ENCODE assay signal across 14 cellular contexts in the genomic region with DNA sequence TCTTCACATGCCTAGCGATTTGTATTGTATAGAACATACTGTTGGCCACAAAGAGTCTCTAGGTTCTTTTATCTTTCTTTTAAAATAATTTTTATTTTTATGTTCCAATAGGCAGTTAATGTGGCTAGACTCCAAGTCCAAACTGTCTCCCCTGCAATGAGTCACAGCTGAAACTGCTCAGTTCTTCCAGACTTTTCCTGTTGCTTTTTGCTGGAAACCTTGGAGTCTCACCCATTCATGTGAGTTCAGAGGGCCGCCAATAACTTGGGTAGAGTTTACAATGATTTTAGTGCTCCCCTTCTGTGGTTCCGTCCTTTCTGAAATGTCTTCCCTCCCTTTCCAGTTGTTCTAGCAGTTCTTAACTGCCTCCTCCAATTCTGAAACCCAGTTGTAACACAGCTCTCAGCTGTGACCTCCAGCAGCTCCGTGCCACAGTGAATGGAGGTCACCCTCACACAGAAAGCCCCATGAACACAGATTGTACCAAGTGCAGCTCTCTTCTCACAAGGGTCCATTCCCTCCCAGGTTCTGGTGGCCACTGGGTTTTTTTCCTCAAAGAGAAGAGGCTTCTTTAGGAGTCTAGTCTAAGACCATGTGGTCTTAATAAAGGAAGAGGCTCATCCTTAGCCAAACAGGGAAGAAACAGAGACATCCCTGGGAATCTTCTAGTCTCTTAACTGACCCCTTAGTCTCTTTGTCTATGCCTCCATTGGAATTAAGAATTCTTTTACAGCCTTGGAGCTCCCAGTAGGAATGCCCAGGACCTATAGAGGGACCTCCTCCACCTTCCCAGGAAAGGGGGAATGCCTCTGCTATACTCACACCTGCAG.
A peak's percentile ranks its signal among the peaks of the same experiment; 100 is the strongest.
DNase-seq lines count a peak whose midpoint lies in the region; ATAC-seq and TF ChIP-seq lines count a peak whose summit lies in the region.
"Had no signal": no experiment of that assay in that cellular context is flagged by ENCODE, and none has a peak within 500 bp of the region (broad histone marks: within the 10 kb centered on the region; RNA-seq: fewer than 3 reads in every experiment).

No MANE protein-coding gene starts in this region.

- peaks cover 40% of the 10 kb centered on the region for H3K4me1 ChIP-seq in skeletal muscle satellite cell (ENCODE audit: control insufficient read depth, insufficient read depth, low read length)

- H3K9me3 ChIP-seq in skeletal muscle satellite cell (replicated peaks; ENCODE audit: low read length) = no peaks in the 10 kb centered on the region

- POLR2A ChIA-PET in HEK293T (lab: Yijun Ruan, JAX) = no interaction called here

- no peaks in the 10 kb centered on the region for H3K27me3 ChIP-seq in skeletal muscle satellite cell (ENCODE audit: control insufficient read depth, insufficient read depth, low read length)

- peak overlapping the region; percentile 53 for H3K4me2 ChIP-seq in skeletal muscle satellite cell (ENCODE audit: low read length)
- H3K4me2 ChIP-seq: KMS-11 had no signal

- H3K4me3 ChIP-seq in skeletal muscle satellite cell (ENCODE audit: low read length) = no peak overlapping the region

- ATAC-seq in GM21515 (IDR thresholded peaks at IDR 0.05; ENCODE audit: unreplicated experiment) = no peak

- peak; percentile 18 for DNase-seq in HCEC 1CT
- DNase-seq in astrocyte of the hippocampus (ENCODE audit: low read depth, low spot score) = peak; percentile 69
- peak; percentile 80 for DNase-seq in glomerular endothelial cell (ENCODE audit: extremely low read depth, low read depth, low spot score)
- no peak for DNase-seq in HEK293T (ENCODE audit: extremely low spot score)
- DNase-seq in stimulated activated naive CD4-positive, alpha-beta T cell treated with Interleukin-2 at 50 U/mL for 16 hours (lab: John Stamatoyannopoulos, UW) = no peak
- DNase-seq in AML-193 (lab: John Stamatoyannopoulos, UW) = no peak
- DNase-seq: activated CD8-positive, alpha-beta memory T cell treated with anti-CD3 and anti-CD28 coated beads, Interleukin-2, amount 50 U/mL, for 4 hours; GDM1; mesendoderm; NCI-H187 treated with DMSO at 0.1 percent for 48 hours; stimulated activated CD4-positive, alpha-beta T cell treated with anti-CD3 and anti-CD28 coated beads, Interleukin-4, amount 100 ng/mL, for 4 hours had no signal

- CTCF ChIA-PET in HEK293T (lab: Yijun Ruan, JAX) = no interaction called here

- H3K36me3 ChIP-seq in skeletal muscle satellite cell (ENCODE audit: insufficient read depth, low read length) = no peaks in the 10 kb centered on the region

- peak overlapping the region; percentile 19 for H3K9ac ChIP-seq in skeletal muscle satellite cell (ENCODE audit: low read depth, low read length)
- H3K9ac ChIP-seq: KMS-11 had no signal

TF ChIP-seq in HEK293T, 16 proteins besides CTCF, POLR2A, EP300 and RAD21:
- TF ChIP-seq CTBP1 (IDR thresholded peaks at IDR 0.05; ENCODE audit: borderline replicate concordance) = no peak
- TF ChIP-seq ARNT (IDR thresholded peaks at IDR 0.05) = no peak
- TF ChIP-seq TARDBP (IDR thresholded peaks at IDR 0.05) = no peak
- TF ChIP-seq FOXK2 (IDR thresholded peaks at IDR 0.05) = no peak
- no peak for TF ChIP-seq HDGF (IDR thresholded peaks at IDR 0.05; ENCODE audit: borderline replicate concordance)
- TF ChIP-seq SUZ12 (IDR thresholded peaks at IDR 0.05) = no peak
- TF ChIP-seq ZNF384 (IDR thresholded peaks at IDR 0.05) = no peak
- TF ChIP-seq SP1 (IDR thresholded peaks at IDR 0.05) = no peak
- TF ChIP-seq L3MBTL2 (conservative IDR thresholded peaks at IDR 0.05) = no peak
- TF ChIP-seq FOXM1 (IDR thresholded peaks at IDR 0.05; ENCODE audit: borderline replicate concordance) = no peak
- TF ChIP-seq NFRKB (IDR thresholded peaks at IDR 0.05) = no peak
- TF ChIP-seq LEF1 (IDR thresholded peaks at IDR 0.05; ENCODE audit: borderline replicate concordance) = no peak
- TF ChIP-seq BHLHE40 (IDR thresholded peaks at IDR 0.05; ENCODE audit: borderline replicate concordance) = no peak

Comparison
In these comparisons a context has a peak if more than half of its experiments do, and no peak if none do; other contexts are left out.
1. DNase-seq: peak in HCEC 1CT (single experiment), astrocyte of the hippocampus (single experiment) and glomerular endothelial cell (single experiment); none in HEK293T (single experiment), stimulated activated naive CD4-positive, alpha-beta T cell treated with Interleukin-2 at 50 U/mL for 16 hours (single experiment) and AML-193 (0 of 2).